ENCODE assay signal across 20 cellular contexts in genomic region chr7:138223402-138223872, GRCh38.
DNase-seq lines count a peak whose midpoint lies in the region; ATAC-seq, FAIRE-seq and TF ChIP-seq lines count a peak whose summit lies in the region.
"Had no signal": no experiment of that assay in that cellular context is flagged by ENCODE, and none has a peak within 500 bp of the region (broad histone marks: within the 10 kb centered on the region; RNA-seq: fewer than 3 reads in every experiment).

No MANE protein-coding gene starts in this region.

- TF ChIP-seq RAD21 in K562 (CRISPR knock-in tag; conservative IDR thresholded peaks at IDR 0.05 in 1 of 2, IDR thresholded peaks at IDR 0.05 in 1 of 2): no peak

- H2AFZ ChIP-seq in K562 (ENCODE audit: low read depth, low read length): no peak overlapping the region
- H2AFZ ChIP-seq in neuronal stem cell (ENCODE audit: low read length): no peak overlapping the region

- no peak overlapping the region for H2BK12ac ChIP-seq in neuronal stem cell (ENCODE audit: low read length)

- in situ Hi-C loops in K562 (cut with MboI): no loop called here

- peak; percentile 73 for ATAC-seq in K562
- ATAC-seq: HCT116 had no signal

- WGBS in K562 (ENCODE audit: insufficient coverage, low coverage, missing lambda C conversion rate): 3% methylated on average over 2 of the region's 2 CpGs
- WGBS in neuronal stem cell (ENCODE audit: extremely low coverage in 2 of 2, insufficient read length in 2 of 2, insufficient replicate concordance in 1 of 2), 2 donors: no CpG with 5 or more reads among the region's 2 CpGs

- no peak overlapping the region for H3K14ac ChIP-seq in neuronal stem cell (ENCODE audit: low read length)

- no peaks in the 10 kb centered on the region for H4K20me1 ChIP-seq in K562 (replicated peaks; ENCODE audit: control insufficient read depth, insufficient read depth, low read length)
- H4K20me1 ChIP-seq: BLaER1 treated with 17β-estradiol and CSF1 and Interleukin-3, amounts not matched to agents 10 nM and 100 nM had no signal

- peaks cover 8% of the 10 kb centered on the region for H3K4me1 Mint-ChIP-seq in CD14-positive monocyte

- H2BK15ac ChIP-seq in neuronal stem cell (ENCODE audit: low read length): no peak overlapping the region

- TF ChIP-seq POLR2A in GM12892 (IDR thresholded peaks at IDR 0.05; ENCODE audit: low read depth, low read length) (no peak), K562 (conservative IDR thresholded peaks at IDR 0.05) (no peak)

- no peak overlapping the region for H3K9ac ChIP-seq in K562 (ENCODE audit: insufficient read depth in 1 of 2, low read depth in 2 of 2, low read length in 2 of 2)
- H3K9ac ChIP-seq in neuronal stem cell (ENCODE audit: low read depth, low read length, poor library complexity): no peak overlapping the region
- H3K9ac ChIP-seq: BLaER1 treated with 17β-estradiol and CSF1 and Interleukin-3, amounts not matched to agents 10 nM and 100 nM had no signal

- H3K27me3 ChIP-seq in K562 (ENCODE audit: control insufficient read depth in 2 of 2, insufficient read depth in 2 of 2, low read length in 2 of 2) (no peaks in the 10 kb centered on the region), neuronal stem cell (ENCODE audit: control insufficient read depth in 3 of 3, insufficient read depth in 3 of 3, low read depth in 1 of 3, low read length in 3 of 3) (no peaks in the 10 kb centered on the region)
- H3K27me3 ChIP-seq: BLaER1 treated with 17β-estradiol and CSF1 and Interleukin-3, amounts not matched to agents 10 nM and 100 nM had no signal

- no peak overlapping the region for H2AK5ac ChIP-seq in neuronal stem cell (ENCODE audit: low read depth, low read length)

- no peak overlapping the region for H3K4me2 ChIP-seq in K562 (ENCODE audit: insufficient read depth, low read length)
- H3K4me2 ChIP-seq in neuronal stem cell (ENCODE audit: insufficient read depth, low read length, poor library complexity, severe bottlenecking): no peak overlapping the region
- H3K4me2 ChIP-seq: BLaER1 treated with 17β-estradiol and CSF1 and Interleukin-3, amounts not matched to agents 10 nM and 100 nM had no signal

- no peak overlapping the region for H3K4ac ChIP-seq in neuronal stem cell (ENCODE audit: low read length)

- no peak for DNase-seq in GM12892 (ENCODE audit: insufficient read length)
- DNase-seq in OCI-M1 (lab: John Stamatoyannopoulos, UW): peak; percentile 14
- DNase-seq in K562 (ENCODE audit: extremely low read depth in 1 of 4, low spot score in 3 of 4): peak in 2 of 4 experiments; percentile 37 to 40
- no peak for DNase-seq in neuronal stem cell (ENCODE audit: low spot score)
- DNase-seq in CD14-positive monocyte (ENCODE audit: low spot score): no peak
- DNase-seq in head of caudate nucleus: no peak
- no peak for DNase-seq in NCI-H1092 (lab: John Stamatoyannopoulos, UW)
- no peak for DNase-seq in activated naive CD4-positive, alpha-beta T cell treated with anti-CD3 and anti-CD28 coated beads, Interleukin-2, amount 50 U/mL, for 16 hours
- DNase-seq: ACHN; CD4-positive, alpha-beta T cell; COR-L47; DMS153; DMS79 treated with DMSO at 0.1 percent for 48 hours; EL; GDM1; IMR-90 had no signal

- no peak overlapping the region for H3K4me3 Mint-ChIP-seq in CD14-positive monocyte
- H3K4me3 Mint-ChIP-seq: CD4-positive, alpha-beta T cell had no signal

- peaks cover 25 to 49% (median 29%) of the 10 kb centered on the region in 7 donors for H3K9me3 Mint-ChIP-seq in CD14-positive monocyte

- H3K27ac Mint-ChIP-seq in CD14-positive monocyte: no peak overlapping the region
- H3K27ac Mint-ChIP-seq: CD4-positive, alpha-beta T cell had no signal

- no peak overlapping the region for H4K91ac ChIP-seq in neuronal stem cell (ENCODE audit: low read depth, low read length, poor library complexity)

- H3K27me3 Mint-ChIP-seq in CD14-positive monocyte (ENCODE audit: low read depth in 3 of 3): peaks cover 0 to 4% (median 0%) of the 10 kb centered on the region in 3 donors
- H3K27me3 Mint-ChIP-seq: CD4-positive, alpha-beta T cell had no signal

- H3K36me3 Mint-ChIP-seq in CD14-positive monocyte: peaks cover 3 to 4% of the 10 kb centered on the region in 2 donors

- CTCF ChIA-PET in K562 (lab: Yijun Ruan, JAX; ENCODE audit: low intra/inter-chr PET ratio): no interaction called here

- H3K9me3 ChIP-seq in K562 (replicated peaks; ENCODE audit: control insufficient read depth, insufficient read depth, low read depth, low read length): peaks cover 9% of the 10 kb centered on the region
- peaks cover 16 to 53% of the 10 kb centered on the region in 2 donors for H3K9me3 ChIP-seq in neuronal stem cell (replicated peaks in 1 of 2; ENCODE audit: control insufficient read depth in 2 of 2, insufficient read depth in 1 of 2, low read depth in 1 of 2, low read length in 2 of 2)

- TF ChIP-seq CTCF in K562 (IDR thresholded peaks at IDR 0.05 in 2 of 3, conservative IDR thresholded peaks at IDR 0.05 in 1 of 3; ENCODE audit: insufficient read depth in 2 of 3, low read depth in 1 of 3, low read length in 3 of 3) (no peak), CD14-positive monocyte (IDR thresholded peaks at IDR 0.05) (no peak)

- intact Hi-C loops in K562 (cut with micrococcal nuclease): no loop called here
- intact Hi-C loops in CD14-positive monocyte (cut with micrococcal nuclease): no loop called here
- intact Hi-C loops in head of caudate nucleus (cut with DNase I): no loop called here

- H3K23ac ChIP-seq in neuronal stem cell (ENCODE audit: low read depth, low read length, poor library complexity): no peak overlapping the region

- H3K4me1 ChIP-seq in K562 (replicated peaks in 1 of 2; ENCODE audit: control insufficient read depth in 2 of 2, insufficient read depth in 2 of 2, low read length in 2 of 2) (peaks cover 0 to 7% of the 10 kb centered on the region in 2 experiments; a peak in 4 of 5 replicates), neuronal stem cell (ENCODE audit: control insufficient read depth in 2 of 2, insufficient read depth in 1 of 2, low read depth in 1 of 2, low read length in 2 of 2) (peaks cover 2 to 9% of the 10 kb centered on the region in 2 donors)
- H3K4me1 ChIP-seq: BLaER1 treated with 17β-estradiol and CSF1 and Interleukin-3, amounts not matched to agents 10 nM and 100 nM had no signal

- FAIRE-seq in GM12892 (lab: Jason Lieb, UNC): peak; percentile 9
- FAIRE-seq in K562 (lab: Jason Lieb, UNC): no peak
- FAIRE-seq: D721Med, H54 had no signal

- POLR2A ChIA-PET in K562 (lab: Yijun Ruan, JAX): interaction anchor here (0.6 to 0.9 kb wide), 3 partner anchors 10 to 164 kb away, joined by 3 read pairs; no protein-coding TSS in a partner anchor

- no peaks in the 10 kb centered on the region for H3K36me3 ChIP-seq in K562 (ENCODE audit: control insufficient read depth, insufficient read depth, low read length)
- no peaks in the 10 kb centered on the region for H3K36me3 ChIP-seq in neuronal stem cell (replicated peaks in 1 of 2; ENCODE audit: control insufficient read depth in 2 of 2, insufficient read depth in 2 of 2, low read length in 2 of 2)
- H3K36me3 ChIP-seq: BLaER1 treated with 17β-estradiol and CSF1 and Interleukin-3, amounts not matched to agents 10 nM and 100 nM had no signal

- no peaks in the 10 kb centered on the region for H3K9me1 ChIP-seq in K562 (ENCODE audit: control insufficient read depth, insufficient read depth, low read length)

- H4K8ac ChIP-seq in neuronal stem cell (ENCODE audit: low read depth, low read length): no peak overlapping the region

- H2BK120ac ChIP-seq in neuronal stem cell (ENCODE audit: low read depth, low read length): no peak overlapping the region

- no peak overlapping the region for H3K18ac ChIP-seq in neuronal stem cell (ENCODE audit: low read length)

- no peaks in the 10 kb centered on the region for H3K79me1 ChIP-seq in neuronal stem cell (ENCODE audit: low read depth, low read length)

- H3K27ac ChIP-seq in K562 (ENCODE audit: extremely low read depth, low read depth, low read length) (no peak overlapping the region), neuronal stem cell (replicated peaks; ENCODE audit: low read length) (peak overlapping the region; percentile 28)
- H3K27ac ChIP-seq: BLaER1 treated with 17β-estradiol and CSF1 and Interleukin-3, amounts not matched to agents 10 nM and 100 nM had no signal

- no peak overlapping the region for H3K4me3 ChIP-seq in K562
- H3K4me3 ChIP-seq in neuronal stem cell (ENCODE audit: low read length in 2 of 2): no peak overlapping the region
- H3K4me3 ChIP-seq: BLaER1 treated with 17β-estradiol and CSF1 and Interleukin-3, amounts not matched to agents 10 nM and 100 nM had no signal

- BruUV-seq in K562 (replicated peaks; lab: Mats Ljungman, UMichigan): no TSS peak

- no peaks in the 10 kb centered on the region for H3K79me2 ChIP-seq in K562 (ENCODE audit: control insufficient read depth, insufficient read depth, low read length)

- H2BK5ac ChIP-seq in neuronal stem cell (ENCODE audit: low read length): no peak overlapping the region

- TF ChIP-seq EP300 in K562 (IDR thresholded peaks at IDR 0.05; ENCODE audit: low read length): peak; percentile 65

TF ChIP-seq in K562, 482 proteins besides CTCF, POLR2A, EP300 and RAD21 (continues in another document):
- peak; percentile 92 for TF ChIP-seq ZBTB9 (CRISPR knock-in tag; IDR thresholded peaks at IDR 0.05)
- no peak for TF ChIP-seq ZNF639 (CRISPR knock-in tag; conservative IDR thresholded peaks at IDR 0.05 in 1 of 2, IDR thresholded peaks at IDR 0.05 in 1 of 2)
- no peak for TF ChIP-seq NBN (IDR thresholded peaks at IDR 0.05; ENCODE audit: low read depth)
